Comparison of ENCODE assay signal across 8 cellular contexts in the genomic region with DNA sequence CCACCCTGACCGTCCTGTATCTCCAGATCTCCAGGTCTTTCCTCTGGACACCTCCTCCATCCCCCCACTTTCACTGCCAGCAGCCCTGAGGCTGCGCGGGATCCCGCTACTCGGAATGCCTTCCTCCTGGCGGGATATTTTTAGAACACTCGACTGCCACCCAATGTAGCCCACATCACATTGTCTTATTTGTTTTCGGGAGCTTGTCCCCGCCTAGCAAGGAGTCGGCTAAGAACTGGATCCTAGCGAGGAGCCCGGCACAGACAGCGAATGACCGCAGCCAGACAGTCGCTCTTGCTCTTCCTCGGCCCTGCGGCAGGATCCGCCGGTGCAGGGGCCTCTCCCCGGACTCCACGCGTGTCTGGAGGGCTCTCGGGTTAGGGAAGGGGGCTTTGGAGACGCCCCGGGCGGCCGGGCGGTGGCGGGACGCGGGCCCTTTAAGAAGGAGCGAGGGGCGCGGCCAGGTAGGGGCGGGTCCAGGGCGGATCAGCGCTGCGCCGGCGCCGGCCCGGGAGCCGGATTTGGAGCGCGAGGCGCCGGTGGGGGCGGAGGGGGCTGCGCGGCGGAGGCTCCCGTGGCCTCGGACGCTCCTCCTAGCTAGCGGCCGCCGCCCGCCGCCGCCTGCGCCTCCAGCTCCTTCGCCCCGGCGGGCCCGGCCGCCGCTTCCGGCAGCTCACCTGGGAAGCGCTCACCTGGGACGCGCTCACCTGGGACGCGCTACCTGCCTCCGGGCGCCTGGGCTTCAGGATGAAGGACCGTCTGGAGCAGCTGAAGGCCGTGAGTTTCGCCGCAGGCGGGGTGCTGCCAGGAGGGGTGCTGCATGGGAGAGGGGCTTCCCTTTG. TPM values are rescaled to one million over a fixed set of nuclear protein-coding genes. Genes with fewer than 3 reads are reported as not detected.
DNase-seq lines count a peak whose midpoint lies in the region; ATAC-seq, FAIRE-seq and TF ChIP-seq lines count a peak whose summit lies in the region.

Gene STX3, plus strand, starts transcription at position 518 of the 842 bp plus-strand sequence. Its CDS starts 230 bp downstream, at position 748.

- FAIRE-seq in D721Med (lab: Jason Lieb, UNC) = no peak

- no peaks in the 10 kb centered on the region for H3K9me3 ChIP-seq in gastroesophageal sphincter

- ATAC-seq in GM21717 (IDR thresholded peaks at IDR 0.05; ENCODE audit: unreplicated experiment) = peak; percentile 71
- peak; percentile 88 for ATAC-seq in gastroesophageal sphincter

- WGBS in gastroesophageal sphincter (ENCODE audit: low coverage in 1 of 2), 2 donors = 0% methylated on average over 2 to 5 of the region's 80 CpGs

- DNase-seq in D721Med (ENCODE audit: insufficient read length, low spot score) (peak; percentile 77), KBM-7 (peak; percentile 82), SK-N-DZ (ENCODE audit: low spot score) (peak; percentile 20), nucleus accumbens (lab: John Stamatoyannopoulos, UW) (peak in 49 of 56 donors; percentile 4 to 73 (median 44))
- DNase-seq in activated naive CD4-positive, alpha-beta T cell treated with anti-CD3 and anti-CD28 coated beads, Interleukin-2, amount 50 U/mL, for 16 hours = peak; percentile 77

- TF ChIP-seq EP300 in gastroesophageal sphincter (IDR thresholded peaks at IDR 0.05) = no peak

- H3K27me3 ChIP-seq in gastroesophageal sphincter = no peaks in the 10 kb centered on the region

- no peaks in the 10 kb centered on the region for H3K36me3 ChIP-seq in gastroesophageal sphincter

- peak; percentile 50 to 73 for TF ChIP-seq POLR2A in gastroesophageal sphincter (IDR thresholded peaks at IDR 0.05)

- no peak for TF ChIP-seq CTCF in D721Med (IDR thresholded peaks at IDR 0.05; ENCODE audit: insufficient read depth, missing control alignments)
- no peak for TF ChIP-seq CTCF in gastroesophageal sphincter (IDR thresholded peaks at IDR 0.05)
- no peak for TF ChIP-seq CTCF in subcutaneous adipose tissue (IDR thresholded peaks at IDR 0.05; ENCODE audit: low read depth)

- peaks cover 0 to 49% (median 3%) of the 10 kb centered on the region in 3 donors for H3K4me1 ChIP-seq in gastroesophageal sphincter

- peak within 1 kb of the TSS; percentile 52 to 93 (median 90) for H3K27ac ChIP-seq in gastroesophageal sphincter

- peak within 1 kb of the TSS; percentile 52 to 96 for H3K4me3 ChIP-seq in gastroesophageal sphincter

- in situ Hi-C loops in KBM-7 (cut with MboI; ENCODE audit: low pct_unique_long_range_greater_than_20kb, low sequenced_read_pairs) = no loop called here

RNA-seq across cellular contexts. Expression of gene STX3, which starts in this region (rescaled TPM):
- 4.4 and 5.0 TPM in 2 replicates for polyA plus RNA-seq in SK-N-DZ (2014; cell fraction: cytosol; rRNA removed)
- polyA plus RNA-seq in SK-N-DZ (2014; cell fraction: nucleus; rRNA removed) = 2.3 and 4.3 TPM in 2 replicates
- 10 to 100 TPM; 16.6 to 27.1 (median 24.6) TPM for total RNA-seq in gastroesophageal sphincter
- total RNA-seq in subcutaneous adipose tissue = 10 to 100 TPM; 16.8 to 39.6 (median 26.9) TPM

Comparison
In these comparisons a context has a peak if more than half of its experiments do, and no peak if none do; other contexts are left out.
1. Peak in every context shown above with its lines: DNase-seq, ATAC-seq, H3K4me3 ChIP-seq and H3K27ac ChIP-seq.
2. DNase-seq: peak in every context shown above with its lines; median percentile 82 in KBM-7; 77 in D721Med; 77 in activated naive CD4-positive, alpha-beta T cell treated with anti-CD3 and anti-CD28 coated beads, Interleukin-2, amount 50 U/mL, for 16 hours; 44 in nucleus accumbens; 20 in SK-N-DZ.